ENCODE assay signal across 19 cellular contexts in the genomic region with DNA sequence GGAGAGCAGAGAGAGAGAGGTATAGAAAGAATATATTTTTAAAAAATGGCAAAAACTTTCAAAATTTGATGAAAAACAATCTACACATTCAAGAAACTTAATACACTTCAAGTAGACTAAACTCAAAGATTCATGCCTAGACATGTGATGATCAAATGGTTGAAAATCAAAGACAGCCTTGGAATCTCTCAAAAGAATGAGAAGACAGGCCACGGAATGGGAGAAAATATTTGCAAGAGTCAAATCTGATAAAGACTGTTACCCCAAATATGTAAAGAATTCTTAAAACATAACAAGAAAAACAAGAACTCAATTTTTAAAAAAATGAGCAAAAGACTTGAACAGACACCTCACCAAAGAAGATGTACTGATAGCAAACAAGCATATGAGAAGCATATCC. TPM values are rescaled to one million over a fixed set of nuclear protein-coding genes. Genes with fewer than 3 reads are reported as not detected.
DNase-seq lines count a peak whose midpoint lies in the region; ATAC-seq and TF ChIP-seq lines count a peak whose summit lies in the region.
"Had no signal": no experiment of that assay in that cellular context is flagged by ENCODE, and none has a peak within 500 bp of the region (broad histone marks: within the 10 kb centered on the region; RNA-seq: fewer than 3 reads in every experiment).

No MANE protein-coding gene starts in this region.

- BruUV-seq in OCI-LY7 (replicated peaks; lab: Mats Ljungman, UMichigan) = no TSS peak

- intact Hi-C loops in OCI-LY7 (cut with micrococcal nuclease; ENCODE audit: unreplicated experiment) = no loop called here
- intact Hi-C loops in dorsolateral prefrontal cortex (cut with DNase I) = loop anchor here (5.0 to 10.0 kb wide), 3 partner anchors 114 to 874 kb away; no protein-coding TSS in a partner anchor

- H4K20me1 ChIP-seq in OCI-LY7 (ENCODE audit: insufficient read depth, low read length) = no peaks in the 10 kb centered on the region

- H3K27me3 ChIP-seq in adipocyte (replicated peaks; ENCODE audit: control insufficient read depth, insufficient read depth, low read length) = no peaks in the 10 kb centered on the region
- no peaks in the 10 kb centered on the region for H3K27me3 ChIP-seq in dorsolateral prefrontal cortex
- H3K27me3 ChIP-seq: SJSA1 had no signal

- H3K4me2 ChIP-seq in OCI-LY7 (ENCODE audit: low read length) = no peak overlapping the region

- ATAC-seq in HG03039 (IDR thresholded peaks at IDR 0.05; ENCODE audit: unreplicated experiment) (no peak), GM21737 (IDR thresholded peaks at IDR 0.05; ENCODE audit: unreplicated experiment) (no peak)
- ATAC-seq: PC-3 had no signal

- H3K9me2 ChIP-seq in OCI-LY7 (ENCODE audit: insufficient read depth, low read length) = no peaks in the 10 kb centered on the region

- H3K27ac ChIP-seq in OCI-LY7 (ENCODE audit: low read depth, low read length, poor library complexity, severe bottlenecking) (no peak overlapping the region), dorsolateral prefrontal cortex (no peak overlapping the region)
- H3K27ac ChIP-seq: HL-60, SJSA1 had no signal

- CTCF ChIA-PET in AG04449 (lab: Yijun Ruan, JAX) = no interaction called here
- CTCF ChIA-PET in OCI-LY7 (lab: Charles Lee; ENCODE audit: unreplicated experiment) = no interaction called here

- H2AFZ ChIP-seq in OCI-LY7 (ENCODE audit: low read length) = no peak overlapping the region

- no peaks in the 10 kb centered on the region for H3K4me1 ChIP-seq in adipocyte (ENCODE audit: control insufficient read depth, insufficient read depth, low read length)
- no peaks in the 10 kb centered on the region for H3K4me1 ChIP-seq in OCI-LY7 (ENCODE audit: insufficient read depth, low read length, poor library complexity, severe bottlenecking)
- H3K4me1 ChIP-seq: SJSA1 had no signal

- H3K9me3 ChIP-seq in adipocyte (ENCODE audit: control insufficient read depth, low read length) (no peaks in the 10 kb centered on the region), OCI-LY7 (ENCODE audit: low read length) (no peaks in the 10 kb centered on the region)
- H3K9me3 ChIP-seq: SJSA1 had no signal

- POLR2A ChIA-PET in AG04449 (lab: Yijun Ruan, JAX) = no interaction called here
- POLR2A ChIA-PET in OCI-LY7 (lab: Charles Lee) = interaction anchor here (0.6 kb wide), 1 partner anchor 10 kb away, joined by 3 read pairs; no protein-coding TSS in a partner anchor

- no peak overlapping the region for H3K4me3 ChIP-seq in AG04449 (ENCODE audit: low read depth, low read length)
- H3K4me3 ChIP-seq in adipocyte (ENCODE audit: low read length) = no peak overlapping the region
- H3K4me3 ChIP-seq in OCI-LY7 (ENCODE audit: low read depth, low read length, poor library complexity, severe bottlenecking) = no peak overlapping the region
- no peak overlapping the region for H3K4me3 ChIP-seq in dorsolateral prefrontal cortex
- H3K4me3 ChIP-seq: SJSA1 had no signal

- TF ChIP-seq CTCF in AG04449 (IDR thresholded peaks at IDR 0.05; ENCODE audit: insufficient read depth, low read length, missing control alignments) (no peak), OCI-LY7 (conservative IDR thresholded peaks at IDR 0.05; ENCODE audit: low read length) (no peak), dorsolateral prefrontal cortex (IDR thresholded peaks at IDR 0.05 in 54 of 56, conservative IDR thresholded peaks at IDR 0.05 in 2 of 56; ENCODE audit: low read depth in 1 of 56, partially characterized antibody in 56 of 56) (no peak)

- H3K9ac ChIP-seq in adipocyte (ENCODE audit: low read length) = no peak overlapping the region

- H3K79me2 ChIP-seq in OCI-LY7 (ENCODE audit: insufficient read depth, low read depth, low read length) = no peaks in the 10 kb centered on the region

- no peaks in the 10 kb centered on the region for H3K36me3 ChIP-seq in adipocyte (ENCODE audit: control insufficient read depth, insufficient read depth, low read length, severe bottlenecking)
- H3K36me3 ChIP-seq in OCI-LY7 (ENCODE audit: insufficient read depth, low read length) = no peaks in the 10 kb centered on the region
- H3K36me3 ChIP-seq: SJSA1 had no signal

- DNase-seq in AG04449 (ENCODE audit: low read depth, low spot score) = peak; percentile 65
- peak; percentile 82 for DNase-seq in EH (ENCODE audit: low read depth)
- peak; percentile 31 for DNase-seq in adipocyte (ENCODE audit: low read depth)
- peak; percentile 77 for DNase-seq in fibroblast of peridontal ligament (ENCODE audit: extremely low read depth)
- no peak for DNase-seq in OCI-LY7 (ENCODE audit: low spot score)
- DNase-seq in dorsolateral prefrontal cortex = no peak
- DNase-seq: CD4-positive, alpha-beta T cell; DND-41; H9; KG1; NCI-H1092; NCI-H1694; NCI-H69; PC-3 had no signal

RNA-seq across cellular contexts. Expression of gene THEMIS, which starts 49.7 kb away (rescaled TPM):
- not detected in 2 replicates for total RNA-seq in OCI-LY7 (2014; rRNA removed; shearing (Covaris generic))
- not detected in 2 replicates for total RNA-seq in OCI-LY7 (2022)
- total RNA-seq in dorsolateral prefrontal cortex = 10 to 100 TPM in 7 of 120 experiments, 1 to 10 TPM in 111, under 1 TPM in 2; 0.62 to 14.0 (median 5.6) TPM
- total RNA-seq: H9, MCF 10A, PC-3, SJSA1 had no signal

Comparison
In these comparisons a context has a peak if more than half of its experiments do, and no peak if none do; other contexts are left out.
1. DNase-seq: peak in AG04449 (single experiment), EH (single experiment), adipocyte (single experiment) and fibroblast of peridontal ligament (single experiment); none in OCI-LY7 (single experiment) and dorsolateral prefrontal cortex (0 of 10).